ENCODE assay signal across 1 cellular context in genomic region chr12:40734283-40734682, GRCh38.
TF ChIP-seq lines count a peak whose summit lies in the region.

No MANE protein-coding gene starts in this region.

TF ChIP-seq in GM23338, 12 proteins besides CTCF, POLR2A, EP300 and RAD21 (continued from another document):
- TF ChIP-seq ZNF462 (CRISPR knock-in tag; IDR thresholded peaks at IDR 0.05) (no peak), CREB1 (CRISPR knock-in tag; IDR thresholded peaks at IDR 0.05; ENCODE audit: low read depth) (no peak), ZNF331 (CRISPR knock-in tag; IDR thresholded peaks at IDR 0.05; ENCODE audit: low read depth) (no peak), ZNF114 (CRISPR knock-in tag; IDR thresholded peaks at IDR 0.05) (no peak), JUNB (IDR thresholded peaks at IDR 0.05; ENCODE audit: unreplicated experiment) (no peak), EZH2 (IDR thresholded peaks at IDR 0.05; ENCODE audit: low read depth, unreplicated experiment) (no peak)
- TF ChIP-seq, protein P1, sequence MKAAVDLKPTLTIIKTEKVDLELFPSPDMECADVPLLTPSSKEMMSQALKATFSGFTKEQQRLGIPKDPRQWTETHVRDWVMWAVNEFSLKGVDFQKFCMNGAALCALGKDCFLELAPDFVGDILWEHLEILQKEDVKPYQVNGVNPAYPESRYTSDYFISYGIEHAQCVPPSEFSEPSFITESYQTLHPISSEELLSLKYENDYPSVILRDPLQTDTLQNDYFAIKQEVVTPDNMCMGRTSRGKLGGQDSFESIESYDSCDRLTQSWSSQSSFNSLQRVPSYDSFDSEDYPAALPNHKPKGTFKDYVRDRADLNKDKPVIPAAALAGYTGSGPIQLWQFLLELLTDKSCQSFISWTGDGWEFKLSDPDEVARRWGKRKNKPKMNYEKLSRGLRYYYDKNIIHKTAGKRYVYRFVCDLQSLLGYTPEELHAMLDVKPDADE (IDR thresholded peaks at IDR 0.05): no peak
